1 cellular context compared by ENCODE assay signal in genomic region chr16:72072514-72073342, GRCh38.
TF ChIP-seq lines count a peak whose summit lies in the region.

No MANE protein-coding gene starts in this region.

TF ChIP-seq in endothelial cell of umbilical vein, 7 proteins besides CTCF, POLR2A, EP300 and RAD21 (continued from another document):
- TF ChIP-seq GATA2 (IDR thresholded peaks at IDR 0.05; ENCODE audit: insufficient read depth, insufficient read length, low read depth, low read length) (no peak), JUN (IDR thresholded peaks at IDR 0.05; ENCODE audit: borderline replicate concordance, insufficient read depth, insufficient read length, low read depth) (no peak), MAX (IDR thresholded peaks at IDR 0.05; ENCODE audit: insufficient read depth, insufficient read length) (no peak), POLR2AphosphoS5 (IDR thresholded peaks at IDR 0.05; ENCODE audit: insufficient read depth, low read depth, low read length) (no peak)
